In the genomic region with DNA sequence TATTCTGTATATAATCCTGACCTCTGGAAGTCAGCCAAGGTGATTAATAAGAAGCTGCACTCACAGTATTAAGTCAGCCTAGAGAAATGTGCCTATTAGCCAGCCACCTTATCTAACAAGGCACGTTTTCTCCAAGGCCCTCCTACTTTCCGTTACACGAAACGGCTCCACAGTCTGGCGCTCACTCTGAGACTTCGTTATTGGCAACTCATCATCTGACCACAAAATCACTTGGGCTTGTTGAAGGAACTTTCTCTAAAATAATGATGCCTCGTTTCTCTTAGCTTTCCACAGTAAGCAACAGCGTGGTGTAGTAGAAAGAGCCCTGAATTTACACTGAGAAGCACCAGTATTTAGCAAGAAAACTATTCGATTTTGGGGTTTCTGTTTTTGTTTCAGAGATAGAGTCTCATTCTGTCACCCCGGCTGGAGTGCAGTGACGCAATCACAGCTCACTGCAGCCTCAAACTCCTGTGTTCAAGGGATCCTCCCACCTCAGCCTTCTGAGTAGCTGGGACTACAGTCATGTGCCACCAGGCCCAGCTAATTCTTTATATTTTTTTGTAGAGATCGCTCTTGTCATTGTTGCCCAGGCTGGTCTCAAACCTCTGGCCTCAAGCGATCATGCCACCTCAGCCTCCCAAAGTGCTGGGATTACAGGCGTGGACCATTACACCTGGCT, we compare ENCODE assay signal across 2 cellular contexts.
TF ChIP-seq lines count a peak whose summit lies in the region.

No MANE protein-coding gene starts in this region.

TF ChIP-seq in K562, 482 proteins besides CTCF, POLR2A, EP300 and RAD21 (continues in another document):
- peak; percentile 87 for TF ChIP-seq MYBL2 (IDR thresholded peaks at IDR 0.05; ENCODE audit: low read depth)
- TF ChIP-seq MYBL2 (CRISPR knock-in tag; IDR thresholded peaks at IDR 0.05; ENCODE audit: borderline replicate concordance) = no peak
- TF ChIP-seq MAFF (IDR thresholded peaks at IDR 0.05; ENCODE audit: low read length) = peak; percentile 46; the same call in 1 of the 2 replicates
- TF ChIP-seq ZNF766 (CRISPR knock-in tag; conservative IDR thresholded peaks at IDR 0.05) = 0 out of 2 replicates have a peak, but pooled peaks have one; percentile 55
- TF ChIP-seq, protein P1, sequence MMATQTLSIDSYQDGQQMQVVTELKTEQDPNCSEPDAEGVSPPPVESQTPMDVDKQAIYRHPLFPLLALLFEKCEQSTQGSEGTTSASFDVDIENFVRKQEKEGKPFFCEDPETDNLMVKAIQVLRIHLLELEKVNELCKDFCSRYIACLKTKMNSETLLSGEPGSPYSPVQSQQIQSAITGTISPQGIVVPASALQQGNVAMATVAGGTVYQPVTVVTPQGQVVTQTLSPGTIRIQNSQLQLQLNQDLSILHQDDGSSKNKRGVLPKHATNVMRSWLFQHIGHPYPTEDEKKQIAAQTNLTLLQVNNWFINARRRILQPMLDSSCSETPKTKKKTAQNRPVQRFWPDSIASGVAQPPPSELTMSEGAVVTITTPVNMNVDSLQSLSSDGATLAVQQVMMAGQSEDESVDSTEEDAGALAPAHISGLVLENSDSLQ (IDR thresholded peaks at IDR 0.05) = peak; percentile 44; the same call in 1 of the 2 replicates
- TF ChIP-seq ATF3 (IDR thresholded peaks at IDR 0.05) = peak; percentile 98
- peak; percentile 86; the same call in 1 of the 2 replicates for TF ChIP-seq ATF3 (CRISPR knock-in tag; conservative IDR thresholded peaks at IDR 0.05)
- TF ChIP-seq CREB1 (IDR thresholded peaks at IDR 0.05) = no peak
- TF ChIP-seq CREB1 (CRISPR knock-in tag; IDR thresholded peaks at IDR 0.05) = peak; percentile 39; the same call in 1 of the 2 replicates
- peak; percentile 60; the same call in 1 of the 2 replicates for TF ChIP-seq CHAMP1 (IDR thresholded peaks at IDR 0.05)
- TF ChIP-seq RBFOX2 (IDR thresholded peaks at IDR 0.05; ENCODE audit: low read depth, low read length) = peak; percentile 42; the same call in 1 of the 2 replicates
- peak; percentile 67; the same call in 1 of the 2 replicates for TF ChIP-seq SMAD4 (CRISPR knock-in tag; conservative IDR thresholded peaks at IDR 0.05)
- TF ChIP-seq NFIC (IDR thresholded peaks at IDR 0.05) = peak; percentile 70
- TF ChIP-seq E2F4 (CRISPR knock-in tag; IDR thresholded peaks at IDR 0.05; ENCODE audit: low read depth) = no peak
- no peak for TF ChIP-seq TCF7L2 (IDR thresholded peaks at IDR 0.05; ENCODE audit: low read depth, low read length)
- TF ChIP-seq NCOA1 (IDR thresholded peaks at IDR 0.05; ENCODE audit: low read depth) = peak; percentile 75
- TF ChIP-seq CEBPB (tag; IDR thresholded peaks at IDR 0.05) = peak; percentile 98
- peak; percentile 64 for TF ChIP-seq FOSL1 (tag; conservative IDR thresholded peaks at IDR 0.05)

TF ChIP-seq in WTC11, 78 proteins besides CTCF, POLR2A, EP300 and RAD21:
- TF ChIP-seq NR3C1 (CRISPR knock-in tag; conservative IDR thresholded peaks at IDR 0.05; ENCODE audit: low read depth) (no peak), ZBTB21 (CRISPR knock-in tag; IDR thresholded peaks at IDR 0.05; ENCODE audit: borderline replicate concordance) (no peak), ZNF232 (CRISPR knock-in tag; IDR thresholded peaks at IDR 0.05) (no peak)
- TF ChIP-seq, protein P2, sequence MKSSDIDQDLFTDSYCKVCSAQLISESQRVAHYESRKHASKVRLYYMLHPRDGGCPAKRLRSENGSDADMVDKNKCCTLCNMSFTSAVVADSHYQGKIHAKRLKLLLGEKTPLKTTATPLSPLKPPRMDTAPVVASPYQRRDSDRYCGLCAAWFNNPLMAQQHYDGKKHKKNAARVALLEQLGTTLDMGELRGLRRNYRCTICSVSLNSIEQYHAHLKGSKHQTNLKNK (CRISPR knock-in tag; IDR thresholded peaks at IDR 0.05) = no peak
- TF ChIP-seq, protein P3, sequence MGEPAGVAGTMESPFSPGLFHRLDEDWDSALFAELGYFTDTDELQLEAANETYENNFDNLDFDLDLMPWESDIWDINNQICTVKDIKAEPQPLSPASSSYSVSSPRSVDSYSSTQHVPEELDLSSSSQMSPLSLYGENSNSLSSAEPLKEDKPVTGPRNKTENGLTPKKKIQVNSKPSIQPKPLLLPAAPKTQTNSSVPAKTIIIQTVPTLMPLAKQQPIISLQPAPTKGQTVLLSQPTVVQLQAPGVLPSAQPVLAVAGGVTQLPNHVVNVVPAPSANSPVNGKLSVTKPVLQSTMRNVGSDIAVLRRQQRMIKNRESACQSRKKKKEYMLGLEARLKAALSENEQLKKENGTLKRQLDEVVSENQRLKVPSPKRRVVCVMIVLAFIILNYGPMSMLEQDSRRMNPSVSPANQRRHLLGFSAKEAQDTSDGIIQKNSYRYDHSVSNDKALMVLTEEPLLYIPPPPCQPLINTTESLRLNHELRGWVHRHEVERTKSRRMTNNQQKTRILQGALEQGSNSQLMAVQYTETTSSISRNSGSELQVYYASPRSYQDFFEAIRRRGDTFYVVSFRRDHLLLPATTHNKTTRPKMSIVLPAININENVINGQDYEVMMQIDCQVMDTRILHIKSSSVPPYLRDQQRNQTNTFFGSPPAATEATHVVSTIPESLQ (CRISPR knock-in tag; IDR thresholded peaks at IDR 0.05) = no peak
